Comparison of ENCODE assay signal across 2 cellular contexts in genomic region chr10:80504158-80504811, GRCh38.
TF ChIP-seq lines count a peak whose summit lies in the region.

No MANE protein-coding gene starts in this region.

TF ChIP-seq in K562, 482 proteins besides CTCF, POLR2A, EP300 and RAD21 (continued from another document and continues in another):
- no peak for TF ChIP-seq MBD1 (CRISPR knock-in tag; IDR thresholded peaks at IDR 0.05)
- TF ChIP-seq DNMT1 (IDR thresholded peaks at IDR 0.05) = no peak
- no peak for TF ChIP-seq ZNF584 (CRISPR knock-in tag; IDR thresholded peaks at IDR 0.05; ENCODE audit: low read depth)
- no peak for TF ChIP-seq NELFE (IDR thresholded peaks at IDR 0.05; ENCODE audit: insufficient read depth, insufficient read length)
- TF ChIP-seq ETV6 (IDR thresholded peaks at IDR 0.05; ENCODE audit: borderline replicate concordance in 1 of 2, low read depth in 2 of 2, low read length in 1 of 2) = no peak
- no peak for TF ChIP-seq ETV6 (CRISPR knock-in tag; IDR thresholded peaks at IDR 0.05; ENCODE audit: borderline replicate concordance)
- no peak for TF ChIP-seq IRF1 (CRISPR knock-in tag; IDR thresholded peaks at IDR 0.05; ENCODE audit: borderline replicate concordance)
- peak; percentile 76 to 90 for TF ChIP-seq KDM1A (IDR thresholded peaks at IDR 0.05)
- TF ChIP-seq ZNF592 (IDR thresholded peaks at IDR 0.05) = peak; percentile 85; the same call in 1 of the 2 replicates
- no peak for TF ChIP-seq ZNF23 (CRISPR knock-in tag; IDR thresholded peaks at IDR 0.05)
- TF ChIP-seq TAF9B (IDR thresholded peaks at IDR 0.05; ENCODE audit: partially characterized antibody) = no peak
- no peak for TF ChIP-seq ZBTB9 (CRISPR knock-in tag; IDR thresholded peaks at IDR 0.05)
- TF ChIP-seq ZNF408 (CRISPR knock-in tag; IDR thresholded peaks at IDR 0.05; ENCODE audit: low read depth) = no peak
- TF ChIP-seq CREB1 (IDR thresholded peaks at IDR 0.05) = peak; percentile 53
- no peak for TF ChIP-seq CREB1 (CRISPR knock-in tag; IDR thresholded peaks at IDR 0.05)
- TF ChIP-seq TFE3 (CRISPR knock-in tag; IDR thresholded peaks at IDR 0.05) = no peak
- 0 out of 2 replicates have a peak, but pooled peaks have one; percentile 36 for TF ChIP-seq ZKSCAN1 (IDR thresholded peaks at IDR 0.05; ENCODE audit: low read depth, low read length)
- no peak for TF ChIP-seq SRSF7 (optimal IDR thresholded peaks at IDR 0.05; ENCODE audit: low read depth, low read length)
- no peak for TF ChIP-seq SP2 (IDR thresholded peaks at IDR 0.05; ENCODE audit: extremely low read depth, low read depth, low read length, poor library complexity, severe bottlenecking)
- peak; percentile 72; the same call in 1 of the 2 replicates for TF ChIP-seq ZNF583 (CRISPR knock-in tag; IDR thresholded peaks at IDR 0.05)
- TF ChIP-seq CBX2 (IDR thresholded peaks at IDR 0.05; ENCODE audit: insufficient read depth, low read length, poor library complexity, severe bottlenecking) = no peak
- no peak for TF ChIP-seq XRCC3 (IDR thresholded peaks at IDR 0.05)
- no peak for TF ChIP-seq RBM25 (IDR thresholded peaks at IDR 0.05; ENCODE audit: low read depth, low read length, severe bottlenecking)

TF ChIP-seq in HepG2, 621 proteins besides CTCF, POLR2A, EP300 and RAD21 (continued from another document and continues in another):
- TF ChIP-seq GMEB2 (CRISPR knock-in tag; IDR thresholded peaks at IDR 0.05; ENCODE audit: low read depth) (no peak), ZNF503 (CRISPR knock-in tag; IDR thresholded peaks at IDR 0.05) (no peak), JARID2 (CRISPR knock-in tag; IDR thresholded peaks at IDR 0.05; ENCODE audit: insufficient replicate concordance) (no peak), DNMT1 (CRISPR knock-in tag; IDR thresholded peaks at IDR 0.05) (no peak), FOXK2 (IDR thresholded peaks at IDR 0.05) (no peak), NR3C1 (CRISPR knock-in tag; IDR thresholded peaks at IDR 0.05) (no peak), ZNF354B (CRISPR knock-in tag; IDR thresholded peaks at IDR 0.05) (no peak), ZNF639 (CRISPR knock-in tag; conservative IDR thresholded peaks at IDR 0.05) (no peak), ZBTB4 (CRISPR knock-in tag; IDR thresholded peaks at IDR 0.05; ENCODE audit: borderline replicate concordance) (no peak), HOXA3 (CRISPR knock-in tag; IDR thresholded peaks at IDR 0.05) (0 out of 2 replicates have a peak, but pooled peaks have one; percentile 22), ZBTB7B (CRISPR knock-in tag; IDR thresholded peaks at IDR 0.05) (no peak; the same call in 1 of the 2 replicates), CBX2 (IDR thresholded peaks at IDR 0.05; ENCODE audit: low read depth, low read length) (no peak), CBX2 (CRISPR knock-in tag; IDR thresholded peaks at IDR 0.05; ENCODE audit: low read depth) (no peak), NFYC (CRISPR knock-in tag; IDR thresholded peaks at IDR 0.05) (no peak), ZBTB25 (CRISPR knock-in tag; IDR thresholded peaks at IDR 0.05) (no peak), ZNF430 (CRISPR knock-in tag; IDR thresholded peaks at IDR 0.05) (no peak), ZSCAN5A (CRISPR knock-in tag; IDR thresholded peaks at IDR 0.05; ENCODE audit: borderline replicate concordance) (no peak), ZNF557 (CRISPR knock-in tag; IDR thresholded peaks at IDR 0.05) (no peak), ZNF552 (CRISPR knock-in tag; IDR thresholded peaks at IDR 0.05; ENCODE audit: borderline replicate concordance) (no peak), SCMH1 (CRISPR knock-in tag; IDR thresholded peaks at IDR 0.05; ENCODE audit: borderline replicate concordance) (no peak), ZNF720 (CRISPR knock-in tag; IDR thresholded peaks at IDR 0.05) (no peak), MXI1 (IDR thresholded peaks at IDR 0.05; ENCODE audit: borderline replicate concordance, low read depth, low read length) (peak; percentile 30; the same call in 1 of the 3 replicates), ZNF672 (CRISPR knock-in tag; IDR thresholded peaks at IDR 0.05) (no peak), ZNF713 (CRISPR knock-in tag; IDR thresholded peaks at IDR 0.05) (no peak), ZBTB10 (CRISPR knock-in tag; IDR thresholded peaks at IDR 0.05; ENCODE audit: borderline replicate concordance) (no peak), ZNF501 (CRISPR knock-in tag; IDR thresholded peaks at IDR 0.05) (no peak), SUZ12 (IDR thresholded peaks at IDR 0.05; ENCODE audit: low read depth, low read length) (no peak), PTBP1 (IDR thresholded peaks at IDR 0.05; ENCODE audit: low read depth, low read length, poor library complexity, severe bottlenecking) (no peak), ARID3A (IDR thresholded peaks at IDR 0.05; ENCODE audit: low read depth, low read length) (no peak), ZNF567 (CRISPR knock-in tag; IDR thresholded peaks at IDR 0.05; ENCODE audit: borderline replicate concordance) (no peak), ZNF580 (CRISPR knock-in tag; IDR thresholded peaks at IDR 0.05; ENCODE audit: borderline replicate concordance, low read depth) (no peak), NR1H2 (CRISPR knock-in tag; IDR thresholded peaks at IDR 0.05; ENCODE audit: borderline replicate concordance, low read depth) (no peak), REL (CRISPR knock-in tag; conservative IDR thresholded peaks at IDR 0.05) (no peak), ZNF564 (CRISPR knock-in tag; IDR thresholded peaks at IDR 0.05) (no peak), RBM39 (IDR thresholded peaks at IDR 0.05; ENCODE audit: low read depth, low read length, poor library complexity, severe bottlenecking) (no peak), PAF1 (CRISPR knock-in tag; IDR thresholded peaks at IDR 0.05) (no peak), TAF15 (IDR thresholded peaks at IDR 0.05; ENCODE audit: low read depth, low read length, poor library complexity, severe bottlenecking) (no peak), ZNF224 (CRISPR knock-in tag; IDR thresholded peaks at IDR 0.05) (no peak), ZIK1 (CRISPR knock-in tag; IDR thresholded peaks at IDR 0.05; ENCODE audit: borderline replicate concordance, low read depth) (no peak; the same call in 1 of the 2 replicates), ATM (IDR thresholded peaks at IDR 0.05; ENCODE audit: borderline replicate concordance) (no peak)
